Comparison of ENCODE assay signal across 9 cellular contexts in genomic region chr14:26939756-26940155, GRCh38.
"Had no signal": no experiment of that assay in that cellular context is flagged by ENCODE, and none has a peak within 500 bp of the region (broad histone marks: within the 10 kb centered on the region; RNA-seq: fewer than 3 reads in every experiment).

No MANE protein-coding gene starts in this region.

- H3K9me3 ChIP-seq: HAP-1 had no signal

- H3K27ac ChIP-seq: GM23248 had no signal

- H3K9ac ChIP-seq: GM23248 had no signal

- DNase-seq: GM23248, H7, HFFc6, IMR-90, KG1 had no signal

- H3K4me3 ChIP-seq: GM23248, HAP-1, K562 had no signal

- H3K4me1 ChIP-seq: HAP-1 had no signal

- H2AFZ ChIP-seq: GM23248 had no signal

- H3K36me3 ChIP-seq: HAP-1 had no signal

- FAIRE-seq: HTR-8/SVneo, K562 had no signal

- ATAC-seq: HCT116, K562 had no signal
